ENCODE assay signal across 16 cellular contexts in genomic region chr5:21774281-21774680, GRCh38.
A peak's percentile ranks its signal among the peaks of the same experiment; 100 is the strongest.
DNase-seq lines count a peak whose midpoint lies in the region; ATAC-seq, FAIRE-seq and TF ChIP-seq lines count a peak whose summit lies in the region.
"Had no signal": no experiment of that assay in that cellular context is flagged by ENCODE, and none has a peak within 500 bp of the region (broad histone marks: within the 10 kb centered on the region; RNA-seq: fewer than 3 reads in every experiment).

No MANE protein-coding gene starts in this region.

- BruUV-seq in mammary epithelial cell (replicated peaks; lab: Mats Ljungman, UMichigan), result no TSS peak

- in situ Hi-C loops in mammary epithelial cell (cut with MboI; ENCODE audit: low sequenced_read_pairs in 2 of 2), result no loop called here

- WGBS in mammary epithelial cell (ENCODE audit: low coverage, missing lambda C conversion rate), result 31% methylated on average over 2 of the region's 2 CpGs

- no peaks in the 10 kb centered on the region for H3K79me2 ChIP-seq in mammary epithelial cell (ENCODE audit: insufficient read depth, low read length)

- dilution Hi-C loops in mammary epithelial cell (cut with HindIII; ENCODE audit: low sequenced_read_pairs), result no loop called here

- intact Hi-C loops in mammary epithelial cell (cut with micrococcal nuclease), result no loop called here

- FAIRE-seq in A204.1 (lab: Jason Lieb, UNC), result peak; percentile 3
- FAIRE-seq: GM12878, H1 had no signal

- TF ChIP-seq CTCF in mammary epithelial cell (conservative IDR thresholded peaks at IDR 0.05 in 1 of 2, IDR thresholded peaks at IDR 0.05 in 1 of 2; ENCODE audit: extremely low read depth in 1 of 2, insufficient read depth in 1 of 2, low read depth in 1 of 2, low read length in 2 of 2) (no peak), foreskin keratinocyte (conservative IDR thresholded peaks at IDR 0.05) (no peak)

- H3K4me3 ChIP-seq in mammary epithelial cell (replicated peaks in 1 of 3; ENCODE audit: insufficient read depth in 1 of 3, low read depth in 2 of 3, low read length in 3 of 3), result no peak overlapping the region
- H3K4me3 ChIP-seq: BLaER1 treated with 17β-estradiol and CSF1 and Interleukin-3, amounts not matched to agents 10 nM and 100 nM; GM12878; HAP-1 had no signal

- peak overlapping the region; percentile 65 for H3K27ac ChIP-seq in mammary epithelial cell (ENCODE audit: insufficient read depth, low read depth, low read length)
- peak overlapping the region; percentile 65 for H3K27ac ChIP-seq in foreskin keratinocyte
- H3K27ac ChIP-seq: BLaER1 treated with 17β-estradiol and CSF1 and Interleukin-3, amounts not matched to agents 10 nM and 100 nM had no signal

- peak overlapping the region; percentile 63 for H2AFZ ChIP-seq in mammary epithelial cell (ENCODE audit: low read depth, low read length)

- H3K9me3 ChIP-seq in mammary epithelial cell (replicated peaks; ENCODE audit: insufficient read depth, low read length), result no peaks in the 10 kb centered on the region
- H3K9me3 ChIP-seq: BLaER1 treated with 17β-estradiol and CSF1 and Interleukin-3, amounts not matched to agents 10 nM and 100 nM; HAP-1 had no signal

- H3K4me1 ChIP-seq in mammary epithelial cell (ENCODE audit: insufficient read depth, low read length), result peaks cover 25% of the 10 kb centered on the region
- H3K4me1 ChIP-seq in foreskin keratinocyte, result peaks cover 28% of the 10 kb centered on the region
- H3K4me1 ChIP-seq: BLaER1 treated with 17β-estradiol and CSF1 and Interleukin-3, amounts not matched to agents 10 nM and 100 nM; HAP-1 had no signal

- no peak overlapping the region for H3K9ac ChIP-seq in mammary epithelial cell (ENCODE audit: insufficient read depth, low read length)
- H3K9ac ChIP-seq: BLaER1 treated with 17β-estradiol and CSF1 and Interleukin-3, amounts not matched to agents 10 nM and 100 nM had no signal

- no peaks in the 10 kb centered on the region for H3K36me3 ChIP-seq in mammary epithelial cell (ENCODE audit: insufficient read depth, low read length)
- H3K36me3 ChIP-seq: BLaER1 treated with 17β-estradiol and CSF1 and Interleukin-3, amounts not matched to agents 10 nM and 100 nM; HAP-1 had no signal

- H4K20me1 ChIP-seq in mammary epithelial cell (ENCODE audit: insufficient read depth, low read length), result no peaks in the 10 kb centered on the region
- H4K20me1 ChIP-seq: BLaER1 treated with 17β-estradiol and CSF1 and Interleukin-3, amounts not matched to agents 10 nM and 100 nM had no signal

- H3K27me3 ChIP-seq in mammary epithelial cell (ENCODE audit: insufficient read depth, low read length) (no peaks in the 10 kb centered on the region), foreskin keratinocyte (no peaks in the 10 kb centered on the region)

- ATAC-seq in foreskin keratinocyte, result peak; percentile 53
- ATAC-seq: CD8-positive, alpha-beta T cell; GM12878 had no signal

- DNase-seq in NCI-H69 (lab: John Stamatoyannopoulos, UW) (peak; percentile 10), mammary epithelial cell (peak; percentile 23), foreskin keratinocyte (peak; percentile 38 to 70), cerebellum (ENCODE audit: low spot score) (no peak), NCI-H748 (lab: John Stamatoyannopoulos, UW; ENCODE audit: unreplicated experiment) (no peak)
- no peak for DNase-seq in activated CD4-positive, alpha-beta T cell treated with anti-CD3 and anti-CD28 coated beads for 1 hour
- DNase-seq: 8988T; Calu3; CD8-positive, alpha-beta T cell; DND-41; EL had no signal

- CTCF ChIA-PET in mammary epithelial cell (lab: Charles Lee; ENCODE audit: low non-redundant PET), result no interaction called here

- H3K4me2 ChIP-seq in mammary epithelial cell (ENCODE audit: insufficient read depth, low read depth, low read length), result peak overlapping the region; percentile 66
- H3K4me2 ChIP-seq: BLaER1 treated with 17β-estradiol and CSF1 and Interleukin-3, amounts not matched to agents 10 nM and 100 nM had no signal

Comparison
In these comparisons a context has a peak if more than half of its experiments do, and no peak if none do; other contexts are left out.
1. DNase-seq: peak in NCI-H69 (single experiment), mammary epithelial cell (single experiment) and foreskin keratinocyte (2 of 2); none in cerebellum (single experiment), NCI-H748 (single experiment) and activated CD4-positive, alpha-beta T cell treated with anti-CD3 and anti-CD28 coated beads for 1 hour (single experiment).